Comparison of ENCODE assay signal across 15 cellular contexts in genomic region chr12:105036937-105037649, GRCh38. TPM values are rescaled to one million over a fixed set of nuclear protein-coding genes. Genes with fewer than 3 reads are reported as not detected.
DNase-seq lines count a peak whose midpoint lies in the region; ATAC-seq, FAIRE-seq and TF ChIP-seq lines count a peak whose summit lies in the region.
"Had no signal": no experiment of that assay in that cellular context is flagged by ENCODE, and none has a peak within 500 bp of the region (broad histone marks: within the 10 kb centered on the region; RNA-seq: fewer than 3 reads in every experiment).

No MANE protein-coding gene starts in this region.

- TF ChIP-seq RAD21 in A549 (conservative IDR thresholded peaks at IDR 0.05 in 1 of 2, IDR thresholded peaks at IDR 0.05 in 1 of 2): no peak

- H3K27ac ChIP-seq in A549 (no peak overlapping the region), Karpas-422 (ENCODE audit: low read length) (no peak overlapping the region)
- H3K27ac ChIP-seq: BLaER1 had no signal

- no peak overlapping the region for H2AFZ ChIP-seq in Karpas-422 (ENCODE audit: low read length)

- H3K4me1 Mint-ChIP-seq in T-helper 1 cell treated with Interleukin-12 subunit alpha and Interleukin-12 subunit beta and Interleukin-4 antibody, amounts not matched to agents 30 μg/mL and 1 μg/mL, for 36 hours (ENCODE audit: low read depth): peaks cover 29% of the 10 kb centered on the region

- H3K4me2 ChIP-seq in A549 (no peak overlapping the region), Karpas-422 (ENCODE audit: low read depth, low read length, poor library complexity, severe bottlenecking) (no peak overlapping the region)
- H3K4me2 ChIP-seq: BLaER1 had no signal

- H3K4me3 Mint-ChIP-seq in T-helper 1 cell treated with Interleukin-12 subunit alpha and Interleukin-12 subunit beta and Interleukin-4 antibody, amounts not matched to agents 30 μg/mL and 1 μg/mL, for 36 hours: peak overlapping the region; percentile 58
- H3K4me3 Mint-ChIP-seq: naive B cell had no signal

- H3K36me3 ChIP-seq in Karpas-422 (ENCODE audit: insufficient read depth, low read length): no peaks in the 10 kb centered on the region
- H3K36me3 ChIP-seq: ascending aorta, BLaER1 had no signal

- H3K27me3 Mint-ChIP-seq in T-helper 1 cell treated with Interleukin-12 subunit alpha and Interleukin-12 subunit beta and Interleukin-4 antibody, amounts not matched to agents 30 μg/mL and 1 μg/mL, for 36 hours (ENCODE audit: low read depth): no peaks in the 10 kb centered on the region
- H3K27me3 Mint-ChIP-seq: naive B cell had no signal

- no peak for ATAC-seq in A549
- no peak for ATAC-seq in HG02870 (IDR thresholded peaks at IDR 0.05; ENCODE audit: unreplicated experiment)

- DNase-seq in A549 (ENCODE audit: low read depth in 1 of 2, low spot score in 1 of 2) (no peak), GM12891 (ENCODE audit: insufficient read length, low spot score) (no peak), Karpas-422 (no peak), NCI-H82 (lab: John Stamatoyannopoulos, UW) (no peak), KBM-7 (no peak)
- DNase-seq: activated CD8-positive, alpha-beta memory T cell treated with anti-CD3 and anti-CD28 coated beads for 24 hours; naive B cell; NCI-H2081 treated with DMSO at 0.1 percent for 48 hours; stimulated activated CD4-positive, alpha-beta T cell treated with anti-CD3 and anti-CD28 coated beads, Interleukin-4, amount 100 ng/mL, for 1 hour; stomach had no signal

- no peaks in the 10 kb centered on the region for H4K20me1 ChIP-seq in Karpas-422 (ENCODE audit: insufficient read depth, low read depth, low read length)
- H4K20me1 ChIP-seq: BLaER1 had no signal

- no peaks in the 10 kb centered on the region for H3K27me3 ChIP-seq in Karpas-422 (ENCODE audit: low read length)
- H3K27me3 ChIP-seq: ascending aorta, BLaER1, stomach had no signal

- FAIRE-seq in A549 (lab: Jason Lieb, UNC): peak; percentile 84
- peak; percentile 50 for FAIRE-seq in GM12891 (lab: Jason Lieb, UNC)
- FAIRE-seq in endometrium (lab: Jason Lieb, UNC): peak; percentile 79

- no peak overlapping the region for H3K9ac ChIP-seq in Karpas-422 (ENCODE audit: low read length)
- H3K9ac ChIP-seq: BLaER1 had no signal

- no peaks in the 10 kb centered on the region for H3K79me2 ChIP-seq in Karpas-422 (ENCODE audit: low read length)

- in situ Hi-C loops in KBM-7 (cut with MboI; ENCODE audit: low pct_unique_long_range_greater_than_20kb, low sequenced_read_pairs): no loop called here

- no peak for TF ChIP-seq EP300 in A549 (IDR thresholded peaks at IDR 0.05)

- CTCF ChIA-PET in A549 (lab: Yijun Ruan, JAX): interaction anchor here (2.2 kb wide), 1 partner anchor 16 kb away, joined by 7 read pairs; no protein-coding TSS in a partner anchor

- H3K4me3 ChIP-seq in A549: no peak overlapping the region
- no peak overlapping the region for H3K4me3 ChIP-seq in Karpas-422 (ENCODE audit: low read length)
- H3K4me3 ChIP-seq: ascending aorta, BLaER1, stomach had no signal

- peaks cover 7% of the 10 kb centered on the region; the same call in 2 of the 3 replicates for H3K4me1 ChIP-seq in A549
- H3K4me1 ChIP-seq in Karpas-422 (ENCODE audit: low read length): no peaks in the 10 kb centered on the region
- H3K4me1 ChIP-seq: BLaER1 had no signal

- H3K27ac Mint-ChIP-seq in T-helper 1 cell treated with Interleukin-12 subunit alpha and Interleukin-12 subunit beta and Interleukin-4 antibody, amounts not matched to agents 30 μg/mL and 1 μg/mL, for 36 hours: peak overlapping the region; percentile 81
- H3K27ac Mint-ChIP-seq: naive B cell had no signal

- H3K36me3 Mint-ChIP-seq in T-helper 1 cell treated with Interleukin-12 subunit alpha and Interleukin-12 subunit beta and Interleukin-4 antibody, amounts not matched to agents 30 μg/mL and 1 μg/mL, for 36 hours (ENCODE audit: low read depth): peaks cover 3% of the 10 kb centered on the region
- H3K36me3 Mint-ChIP-seq: naive B cell had no signal

- no peak for TF ChIP-seq POLR2A in A549 (IDR thresholded peaks at IDR 0.05; ENCODE audit: low read length)
- TF ChIP-seq POLR2A in GM12891 (IDR thresholded peaks at IDR 0.05; ENCODE audit: low read depth, low read length): no peak

- no peaks in the 10 kb centered on the region for H3K9me2 ChIP-seq in Karpas-422 (replicated peaks; ENCODE audit: insufficient read depth, low read length)

- H3K9me3 ChIP-seq in A549 (no peaks in the 10 kb centered on the region), Karpas-422 (ENCODE audit: low read length) (no peaks in the 10 kb centered on the region)
- H3K9me3 ChIP-seq: ascending aorta, BLaER1, stomach had no signal

- POLR2A ChIA-PET in A549 (lab: Yijun Ruan, JAX): no interaction called here

- TF ChIP-seq CTCF in A549 (IDR thresholded peaks at IDR 0.05): no peak

- 90% methylated on average over 3 of the region's 3 CpGs for WGBS in A549 (ENCODE audit: missing lambda C conversion rate)

- H3K9me3 Mint-ChIP-seq in T-helper 1 cell treated with Interleukin-12 subunit alpha and Interleukin-12 subunit beta and Interleukin-4 antibody, amounts not matched to agents 30 μg/mL and 1 μg/mL, for 36 hours: no peaks in the 10 kb centered on the region
- H3K9me3 Mint-ChIP-seq: naive B cell had no signal

TF ChIP-seq in A549, 52 proteins besides CTCF, POLR2A, EP300 and RAD21:
- TF ChIP-seq FOSL2 (IDR thresholded peaks at IDR 0.05) (no peak), FOSL2 (CRISPR knock-in tag; IDR thresholded peaks at IDR 0.05) (0 out of 2 replicates have a peak, but pooled peaks have one; percentile 13), NR3C1 (IDR thresholded peaks at IDR 0.05) (no peak)

TF ChIP-seq in GM12891, 5 proteins besides CTCF, POLR2A, EP300 and RAD21:
- no peak for TF ChIP-seq TAF1 (IDR thresholded peaks at IDR 0.05; ENCODE audit: low read depth, low read length)
- TF ChIP-seq POU2F2 (IDR thresholded peaks at IDR 0.05; ENCODE audit: low read depth, low read length): no peak
- no peak for TF ChIP-seq SPI1 (IDR thresholded peaks at IDR 0.05; ENCODE audit: low read depth, low read length)
- TF ChIP-seq POLR2AphosphoS5 (IDR thresholded peaks at IDR 0.05; ENCODE audit: low read depth, low read length): no peak
- TF ChIP-seq PAX5 (IDR thresholded peaks at IDR 0.05; ENCODE audit: insufficient read depth, low read length, severe bottlenecking): no peak
TF ChIP-seq in GM12891: peak in this region for 0.

RNA-seq across cellular contexts. Expression of gene ALDH1L2, which starts 47.2 kb away (rescaled TPM):
- 25.2 and 28.1 TPM in 2 replicates for polyA plus RNA-seq in A549 (2011; rRNA removed)
- polyA plus RNA-seq in A549 (2012; cell fraction: cytosol; rRNA removed): 2.2 and 2.6 TPM in 2 replicates
- 2.1 and 3.1 TPM in 2 replicates for polyA plus RNA-seq in A549 (2012; cell fraction: nucleus; rRNA removed)
- polyA plus RNA-seq in A549 (2017; fragmentation: RNase III; extraction: RNeasy Plus Mini Kit Qiagen cat#74134 plus additional on column Dnase treatment): 2.4 to 2.8 TPM (median 2.8 TPM) in 3 replicates
- polyA minus RNA-seq in A549 (2011; rRNA and poly(A)+ RNA removed): 12.6 and 13.9 TPM in 2 replicates
- polyA plus RNA-seq in GM12891 (2012; ENCODE audit: low read depth, missing spikeins): 1.7 TPM
- not detected in 2 replicates for total RNA-seq in Karpas-422 (2014; rRNA removed; shearing (Covaris generic); ENCODE audit: low replicate concordance)

RNA-seq across cellular contexts. Expression of gene NOPCHAP1, which starts 51.0 kb away (rescaled TPM):
- polyA plus RNA-seq in A549 (2011; rRNA removed) (16.6 and 29.5 TPM in 2 replicates), A549 (2017; fragmentation: RNase III; extraction: RNeasy Plus Mini Kit Qiagen cat#74134 plus additional on column Dnase treatment) (21.7 to 24.5 TPM (median 24.5 TPM) in 3 replicates)
- 21.2 and 24.9 TPM in 2 replicates for polyA plus RNA-seq in A549 (2012; cell fraction: cytosol; rRNA removed)
- polyA plus RNA-seq in A549 (2012; cell fraction: nucleus; rRNA removed): 6.2 and 8.5 TPM in 2 replicates
- polyA minus RNA-seq in A549 (2011; rRNA and poly(A)+ RNA removed): 11.3 and 18.7 TPM in 2 replicates
- 39.9 TPM for polyA plus RNA-seq in GM12891 (2012; ENCODE audit: low read depth, missing spikeins)
- total RNA-seq in Karpas-422 (2014; rRNA removed; shearing (Covaris generic); ENCODE audit: low replicate concordance): 11.6 and 21.4 TPM in 2 replicates
